Comparison of ENCODE assay signal across 17 cellular contexts in genomic region chr9:20987521-20987920, GRCh38. TPM values are rescaled to one million over a fixed set of nuclear protein-coding genes. Genes with fewer than 3 reads are reported as not detected.
DNase-seq lines count a peak whose midpoint lies in the region; ATAC-seq and TF ChIP-seq lines count a peak whose summit lies in the region.
"Had no signal": no experiment of that assay in that cellular context is flagged by ENCODE, and none has a peak within 500 bp of the region (broad histone marks: within the 10 kb centered on the region; RNA-seq: fewer than 3 reads in every experiment).

No MANE protein-coding gene starts in this region.

- no peak for ATAC-seq in HG02973 (IDR thresholded peaks at IDR 0.05; ENCODE audit: unreplicated experiment)
- ATAC-seq in omental fat pad (ENCODE audit: low FRiP score): no peak
- ATAC-seq: A549, HepG2 had no signal

- peak; percentile 15 for DNase-seq in MV-4-11 (lab: John Stamatoyannopoulos, UW)
- DNase-seq in adipocyte (ENCODE audit: low read depth): peak; percentile 9
- no peak for DNase-seq in osteocyte (ENCODE audit: extremely low spot score, unreplicated experiment)
- DNase-seq in NCI-H2081 treated with DMSO at 0.1 percent for 48 hours (lab: John Stamatoyannopoulos, UW): no peak
- DNase-seq in omental fat pad (ENCODE audit: low spot score): no peak
- DNase-seq: BE2C; CD4-positive, alpha-beta memory T cell; DMS153; DMS79 treated with DMSO at 0.1 percent for 48 hours; EL; GDM1; HCEC 1CT; HFFc6 had no signal

- TF ChIP-seq CTCF in osteocyte (IDR thresholded peaks at IDR 0.05): no peak
- no peak for TF ChIP-seq CTCF in omental fat pad (IDR thresholded peaks at IDR 0.05)

- H3K4me3 Mint-ChIP-seq in osteocyte (ENCODE audit: unreplicated experiment): no peak overlapping the region
- H3K4me3 Mint-ChIP-seq: CD4-positive, alpha-beta memory T cell; HFFc6 had no signal

- H3K4me1 Mint-ChIP-seq in osteocyte (ENCODE audit: unreplicated experiment): peaks cover 46% of the 10 kb centered on the region

- peaks cover 9% of the 10 kb centered on the region for H3K4me1 ChIP-seq in adipocyte (ENCODE audit: control insufficient read depth, insufficient read depth, low read length)
- H3K4me1 ChIP-seq: BE2C had no signal

- H3K4me3 ChIP-seq in adipocyte (ENCODE audit: low read length): no peak overlapping the region
- H3K4me3 ChIP-seq: A549 had no signal

- no peak overlapping the region for H3K9ac ChIP-seq in adipocyte (ENCODE audit: low read length)

- H3K9me3 Mint-ChIP-seq in osteocyte (ENCODE audit: unreplicated experiment): no peaks in the 10 kb centered on the region
- H3K9me3 Mint-ChIP-seq: CD4-positive, alpha-beta memory T cell; HFFc6 had no signal

- H3K27me3 ChIP-seq in adipocyte (replicated peaks; ENCODE audit: control insufficient read depth, insufficient read depth, low read length): no peaks in the 10 kb centered on the region
- H3K27me3 ChIP-seq: BE2C had no signal

- H3K36me3 ChIP-seq in adipocyte (ENCODE audit: control insufficient read depth, insufficient read depth, low read length, severe bottlenecking): peaks cover 40% of the 10 kb centered on the region

- no peaks in the 10 kb centered on the region for H3K27me3 Mint-ChIP-seq in osteocyte (ENCODE audit: unreplicated experiment)
- H3K27me3 Mint-ChIP-seq: CD4-positive, alpha-beta memory T cell had no signal

- H3K36me3 Mint-ChIP-seq in osteocyte (ENCODE audit: unreplicated experiment): peaks cover 24% of the 10 kb centered on the region

- no peaks in the 10 kb centered on the region for H3K9me3 ChIP-seq in adipocyte (ENCODE audit: control insufficient read depth, low read length)
- H3K9me3 ChIP-seq: A549, BE2C had no signal

- peak overlapping the region; percentile 4 for H3K27ac Mint-ChIP-seq in osteocyte (ENCODE audit: unreplicated experiment)
- H3K27ac Mint-ChIP-seq: HFFc6 had no signal

RNA-seq across cellular contexts. Expression of gene HACD4, which starts 43.9 kb away (rescaled TPM):
- total RNA-seq in osteocyte (2.4 TPM in 2 replicates), omental fat pad (1 to 10 TPM; 4.1 to 6.6 (median 5.1) TPM)
- total RNA-seq: H4, HepG2 had no signal

Comparison
In these comparisons a context has a peak if more than half of its experiments do, and no peak if none do; other contexts are left out.
1. DNase-seq: peak in MV-4-11 (single experiment) and adipocyte (single experiment); none in osteocyte (single experiment), NCI-H2081 treated with DMSO at 0.1 percent for 48 hours (single experiment) and omental fat pad (single experiment).